Comparison of ENCODE assay signal across 25 cellular contexts in the genomic region with DNA sequence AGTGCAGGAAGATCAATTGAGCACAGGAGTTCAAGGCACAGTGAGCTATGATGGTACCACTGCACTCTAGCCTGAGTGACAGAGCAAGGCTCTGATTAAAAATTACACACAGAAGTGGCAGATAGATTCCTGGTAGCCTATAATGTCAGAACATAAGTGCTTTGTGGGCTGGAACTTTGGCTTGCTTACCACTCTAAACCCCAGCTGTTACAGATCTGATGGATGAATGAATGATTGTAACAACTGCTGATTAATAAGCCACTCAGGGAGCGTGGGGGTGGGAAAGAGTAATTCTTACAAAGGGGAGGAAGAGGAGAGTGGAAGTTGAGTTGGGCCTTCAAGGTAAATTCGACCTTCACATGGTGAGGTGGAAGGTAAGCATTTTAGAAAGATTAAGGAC. TPM values are rescaled to one million over a fixed set of nuclear protein-coding genes. Genes with fewer than 3 reads are reported as not detected.
DNase-seq lines count a peak whose midpoint lies in the region; ATAC-seq and TF ChIP-seq lines count a peak whose summit lies in the region.
"Had no signal": no experiment of that assay in that cellular context is flagged by ENCODE, and none has a peak within 500 bp of the region (broad histone marks: within the 10 kb centered on the region; RNA-seq: fewer than 3 reads in every experiment).

No MANE protein-coding gene starts in this region.

- no peak overlapping the region for H3K4me3 ChIP-seq in mammary epithelial cell (replicated peaks in 1 of 3; ENCODE audit: insufficient read depth in 1 of 3, low read depth in 2 of 3, low read length in 3 of 3)
- H3K4me3 ChIP-seq: BLaER1 treated with 17β-estradiol and CSF1 and Interleukin-3, amounts not matched to agents 10 nM and 100 nM; PC-9; SJSA1 had no signal

- no peak overlapping the region for H2AFZ ChIP-seq in mammary epithelial cell (ENCODE audit: low read depth, low read length)
- H2AFZ ChIP-seq: PC-9 had no signal

- H3K36me3 Mint-ChIP-seq in activated naive CD4-positive, alpha-beta T cell treated with anti-CD3 and anti-CD28 coated beads, Interleukin-2, amount 10 ng/mL, durations not matched to agents 7 days and 5 days: peaks cover 30% of the 10 kb centered on the region
- peaks cover 15% of the 10 kb centered on the region for H3K36me3 Mint-ChIP-seq in T-helper 17 cell (ENCODE audit: low read depth)
- H3K36me3 Mint-ChIP-seq in nephron (ENCODE audit: low read depth): peaks cover 53% of the 10 kb centered on the region
- peaks cover 61 to 83% of the 10 kb centered on the region in 2 donors for H3K36me3 Mint-ChIP-seq in stimulated activated naive B cell treated with anti-CD40 and anti-IgM and Interleukin-4, amounts not matched to agents 10 μg/mL and 1 μg/mL and 100 μg/mL, for 72 hours

- H3K27me3 Mint-ChIP-seq in activated naive CD4-positive, alpha-beta T cell treated with anti-CD3 and anti-CD28 coated beads, Interleukin-2, amount 10 ng/mL, durations not matched to agents 7 days and 5 days: no peaks in the 10 kb centered on the region
- H3K27me3 Mint-ChIP-seq in T-helper 17 cell: no peaks in the 10 kb centered on the region
- H3K27me3 Mint-ChIP-seq in nephron (ENCODE audit: low read depth): no peaks in the 10 kb centered on the region
- no peaks in the 10 kb centered on the region for H3K27me3 Mint-ChIP-seq in stimulated activated naive B cell treated with anti-CD40 and anti-IgM and Interleukin-4, amounts not matched to agents 10 μg/mL and 1 μg/mL and 100 μg/mL, for 72 hours
- H3K27me3 Mint-ChIP-seq: IgD-negative memory B cell had no signal

- H3K4me1 ChIP-seq in mammary epithelial cell (ENCODE audit: insufficient read depth, low read length): no peaks in the 10 kb centered on the region
- H3K4me1 ChIP-seq: SJSA1 had no signal

- H3K9me3 ChIP-seq in T-helper 17 cell (ENCODE audit: control insufficient read depth, low read length, poor library complexity, severe bottlenecking) (no peaks in the 10 kb centered on the region), mammary epithelial cell (replicated peaks; ENCODE audit: insufficient read depth, low read length) (no peaks in the 10 kb centered on the region)
- H3K9me3 ChIP-seq: BLaER1 treated with 17β-estradiol and CSF1 and Interleukin-3, amounts not matched to agents 10 nM and 100 nM; Caco-2; SJSA1 had no signal

- intact Hi-C loops in mammary epithelial cell (cut with micrococcal nuclease): no loop called here

- no peak for ATAC-seq in T-helper 17 cell
- ATAC-seq in stimulated activated naive B cell treated with anti-CD40 and anti-IgM and Interleukin-4, amounts not matched to agents 10 μg/mL and 1 μg/mL and 100 μg/mL, for 72 hours (replicated peaks): no peak
- ATAC-seq: CD8-positive, alpha-beta T cell; Right ventricle myocardium inferior had no signal

- CTCF ChIA-PET in activated naive CD4-positive, alpha-beta T cell treated with anti-CD3 and anti-CD28 coated beads, Interleukin-2, amount 10 ng/mL, durations not matched to agents 7 days and 5 days (lab: Charles Lee): interaction anchor here (0.6 kb wide), 1 partner anchor 9 kb away, joined by 3 read pairs; no protein-coding TSS in a partner anchor
- CTCF ChIA-PET in mammary epithelial cell (lab: Charles Lee; ENCODE audit: low non-redundant PET): interaction anchor here (0.5 kb wide), 1 partner anchor 494 kb away, joined by 5 read pairs; no protein-coding TSS in a partner anchor

- H3K27ac Mint-ChIP-seq in activated naive CD4-positive, alpha-beta T cell treated with anti-CD3 and anti-CD28 coated beads, Interleukin-2, amount 10 ng/mL, durations not matched to agents 7 days and 5 days: peak overlapping the region; percentile 24
- H3K27ac Mint-ChIP-seq in T-helper 17 cell (peak overlapping the region; percentile 78), nephron (peak overlapping the region; percentile 30 to 80 (median 44))
- H3K27ac Mint-ChIP-seq in stimulated activated naive B cell treated with anti-CD40 and anti-IgM and Interleukin-4, amounts not matched to agents 10 μg/mL and 1 μg/mL and 100 μg/mL, for 72 hours: peak overlapping the region; percentile 22
- H3K27ac Mint-ChIP-seq: CD8-positive, alpha-beta T cell had no signal

- no peaks in the 10 kb centered on the region for H3K9me3 Mint-ChIP-seq in activated naive CD4-positive, alpha-beta T cell treated with anti-CD3 and anti-CD28 coated beads, Interleukin-2, amount 10 ng/mL, durations not matched to agents 7 days and 5 days
- no peaks in the 10 kb centered on the region for H3K9me3 Mint-ChIP-seq in nephron
- no peaks in the 10 kb centered on the region for H3K9me3 Mint-ChIP-seq in stimulated activated naive B cell treated with anti-CD40 and anti-IgM and Interleukin-4, amounts not matched to agents 10 μg/mL and 1 μg/mL and 100 μg/mL, for 72 hours
- H3K9me3 Mint-ChIP-seq: CD8-positive, alpha-beta T cell; IgD-negative memory B cell had no signal

- H3K27me3 ChIP-seq in mammary epithelial cell (ENCODE audit: insufficient read depth, low read length): no peaks in the 10 kb centered on the region
- H3K27me3 ChIP-seq: BLaER1 treated with 17β-estradiol and CSF1 and Interleukin-3, amounts not matched to agents 10 nM and 100 nM; SJSA1 had no signal

- no peak overlapping the region for H3K4me2 ChIP-seq in mammary epithelial cell (ENCODE audit: insufficient read depth, low read depth, low read length)
- H3K4me2 ChIP-seq: KMS-11, PC-9 had no signal

- no peak overlapping the region for H3K4me3 Mint-ChIP-seq in activated naive CD4-positive, alpha-beta T cell treated with anti-CD3 and anti-CD28 coated beads, Interleukin-2, amount 10 ng/mL, durations not matched to agents 7 days and 5 days
- H3K4me3 Mint-ChIP-seq in T-helper 17 cell (no peak overlapping the region), nephron (peak overlapping the region in 1 of 3 experiments; percentile 43)
- H3K4me3 Mint-ChIP-seq in stimulated activated naive B cell treated with anti-CD40 and anti-IgM and Interleukin-4, amounts not matched to agents 10 μg/mL and 1 μg/mL and 100 μg/mL, for 72 hours: no peak overlapping the region
- H3K4me3 Mint-ChIP-seq: CD8-positive, alpha-beta T cell; IgD-negative memory B cell had no signal

- in situ Hi-C loops in mammary epithelial cell (cut with MboI; ENCODE audit: low sequenced_read_pairs in 2 of 2): no loop called here

- 91% methylated on average over 2 of the region's 2 CpGs for whole genome bisulfite sequencing in mammary epithelial cell (ENCODE audit: low coverage, missing lambda C conversion rate)

- no peak overlapping the region for H3K27ac ChIP-seq in mammary epithelial cell (ENCODE audit: insufficient read depth, low read depth, low read length)
- H3K27ac ChIP-seq: BLaER1 treated with 17β-estradiol and CSF1 and Interleukin-3, amounts not matched to agents 10 nM and 100 nM; HL-60; KMS-11; PC-9; SJSA1 had no signal

- no peaks in the 10 kb centered on the region for H4K20me1 ChIP-seq in mammary epithelial cell (ENCODE audit: insufficient read depth, low read length)

- H3K4me1 Mint-ChIP-seq in activated naive CD4-positive, alpha-beta T cell treated with anti-CD3 and anti-CD28 coated beads, Interleukin-2, amount 10 ng/mL, durations not matched to agents 7 days and 5 days: no peaks in the 10 kb centered on the region
- H3K4me1 Mint-ChIP-seq in T-helper 17 cell (peaks cover 4% of the 10 kb centered on the region), nephron (peaks cover 19% of the 10 kb centered on the region)
- peaks cover 1 to 3% of the 10 kb centered on the region in 2 donors for H3K4me1 Mint-ChIP-seq in stimulated activated naive B cell treated with anti-CD40 and anti-IgM and Interleukin-4, amounts not matched to agents 10 μg/mL and 1 μg/mL and 100 μg/mL, for 72 hours

- dilution Hi-C loops in mammary epithelial cell (cut with HindIII; ENCODE audit: low sequenced_read_pairs): no loop called here

- H3K36me3 ChIP-seq in mammary epithelial cell (ENCODE audit: insufficient read depth, low read length): peaks cover 23% of the 10 kb centered on the region

- no TSS peak for BruUV-seq in mammary epithelial cell (replicated peaks; lab: Mats Ljungman, UMichigan)

- H3K9ac ChIP-seq in mammary epithelial cell (ENCODE audit: insufficient read depth, low read length): no peak overlapping the region
- H3K9ac ChIP-seq: BLaER1 treated with 17β-estradiol and CSF1 and Interleukin-3, amounts not matched to agents 10 nM and 100 nM; KMS-11 had no signal

- no peak for DNase-seq in activated naive CD4-positive, alpha-beta T cell treated with anti-CD3 and anti-CD28 coated beads, Interleukin-2, amount 10 ng/mL, durations not matched to agents 7 days and 5 days
- no peak for DNase-seq in activated naive CD4-positive, alpha-beta T cell treated with anti-CD3 and anti-CD28 coated beads, Interleukin-2, amount 50 U/mL, for 16 hours
- no peak for DNase-seq in T-helper 17 cell
- no peak for DNase-seq in stimulated activated naive B cell treated with anti-CD40 and anti-IgM and Interleukin-4, amounts not matched to agents 10 μg/mL and 1 μg/mL and 100 μg/mL, for 72 hours
- DNase-seq in mammary epithelial cell: no peak
- no peak for DNase-seq in D341Med (ENCODE audit: low spot score)
- no peak for DNase-seq in DMS53 treated with DMSO at 0.1 percent for 48 hours (lab: John Stamatoyannopoulos, UW; ENCODE audit: unreplicated experiment)
- DNase-seq: Caco-2; CD8-positive, alpha-beta T cell; DMS 273 treated with DMSO at 0.1 percent for 48 hours; DMS79 treated with DMSO at 0.1 percent for 48 hours; GF-D8; NCI-H1092; NCI-H1417 treated with DMSO at 0.1 percent for 48 hours; NCI-H187; NCI-H524; NCI-H748 treated with DMSO at 0.1 percent for 48 hours; PC-9 had no signal

- H3K79me2 ChIP-seq in mammary epithelial cell (ENCODE audit: insufficient read depth, low read length): no peaks in the 10 kb centered on the region

- no peak for TF ChIP-seq CTCF in nephron (IDR thresholded peaks at IDR 0.05; ENCODE audit: unreplicated experiment in 3 of 3)
- no peak for TF ChIP-seq CTCF in mammary epithelial cell (conservative IDR thresholded peaks at IDR 0.05 in 1 of 2, IDR thresholded peaks at IDR 0.05 in 1 of 2; ENCODE audit: extremely low read depth in 1 of 2, insufficient read depth in 1 of 2, low read depth in 1 of 2, low read length in 2 of 2)

RNA-seq across cellular contexts. Expression of a gene that starts 40.9 kb away (rescaled TPM):
- total RNA-seq in T-helper 17 cell: 10 to 100 TPM; 36.8 to 38.6 TPM
- total RNA-seq in mammary epithelial cell: 10 to 100 TPM; 31.3 to 46.6 TPM
- 2.9 TPM for polyA plus RNA-seq in mammary epithelial cell
- 23.6 TPM for polyA minus RNA-seq in mammary epithelial cell

RNA-seq across cellular contexts. Expression of a gene that starts 57.2 kb away (rescaled TPM):
- total RNA-seq in T-helper 17 cell (10 to 100 TPM; 47.0 to 50.8 TPM), mammary epithelial cell (10 to 100 TPM; 27.2 to 35.9 TPM)
- polyA plus RNA-seq in mammary epithelial cell: 38.1 TPM
- 32.7 TPM for polyA minus RNA-seq in mammary epithelial cell

RNA-seq across cellular contexts. Expression of a gene that starts 57.4 kb away (rescaled TPM):
- total RNA-seq in T-helper 17 cell: 10 to 100 TPM; 15.3 to 24.6 TPM
- 1 to 10 TPM; 4.0 to 5.6 TPM for total RNA-seq in mammary epithelial cell
- polyA plus RNA-seq in mammary epithelial cell: 6.4 TPM
- 3.9 TPM for polyA minus RNA-seq in mammary epithelial cell

Comparison
In these comparisons a context has a peak if more than half of its experiments do, and no peak if none do; other contexts are left out.
1. H3K27ac Mint-ChIP-seq: peak in every context shown above with its lines; median percentile 78 in T-helper 17 cell; 44 in nephron; 24 in activated naive CD4-positive, alpha-beta T cell treated with anti-CD3 and anti-CD28 coated beads, Interleukin-2, amount 10 ng/mL, durations not matched to agents 7 days and 5 days; 22 in stimulated activated naive B cell treated with anti-CD40 and anti-IgM and Interleukin-4, amounts not matched to agents 10 μg/mL and 1 μg/mL and 100 μg/mL, for 72 hours.